9 cellular contexts compared by ENCODE assay signal in the genomic region with DNA sequence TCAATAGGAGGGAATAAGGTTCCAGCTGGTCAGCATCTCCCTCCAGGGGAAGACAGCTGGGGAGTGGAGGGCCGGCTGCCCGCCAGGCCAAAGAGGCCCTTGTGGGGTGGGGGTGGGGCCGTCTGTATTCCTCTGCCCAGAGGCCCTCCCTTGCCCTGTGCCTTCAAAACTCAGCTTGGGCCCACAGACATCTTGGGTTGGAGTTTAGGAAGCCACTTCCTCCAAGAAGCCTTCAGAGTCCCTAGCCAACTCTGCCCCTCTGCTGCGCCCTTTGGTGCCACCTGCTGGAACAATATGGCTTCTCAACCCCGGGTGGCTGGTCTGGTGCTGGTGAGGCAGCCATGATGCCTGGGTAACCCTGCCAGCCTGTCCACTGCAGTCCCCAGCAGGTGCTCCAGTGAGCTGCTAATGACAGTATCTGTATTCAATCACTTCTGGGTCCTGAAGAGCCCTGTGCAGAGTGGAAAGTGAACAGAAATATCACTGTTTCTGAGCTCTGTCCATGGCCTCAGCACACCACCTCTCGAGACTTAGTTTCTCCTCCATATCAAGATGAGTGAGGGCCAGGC. TPM values are rescaled to one million over a fixed set of nuclear protein-coding genes. Genes with fewer than 3 reads are reported as not detected.
DNase-seq lines count a peak whose midpoint lies in the region; ATAC-seq and TF ChIP-seq lines count a peak whose summit lies in the region.
"Had no signal": no experiment of that assay in that cellular context is flagged by ENCODE, and none has a peak within 500 bp of the region (broad histone marks: within the 10 kb centered on the region; RNA-seq: fewer than 3 reads in every experiment).

No MANE protein-coding gene starts in this region.

- no peaks in the 10 kb centered on the region for H3K4me1 ChIP-seq in neural progenitor cell

- no peaks in the 10 kb centered on the region for H3F3A ChIP-seq in neural progenitor cell (ENCODE audit: low read depth)

- H4K20me1 ChIP-seq in neural progenitor cell (ENCODE audit: low read depth), result peaks cover 6% of the 10 kb centered on the region

- no peak overlapping the region for H3K9ac ChIP-seq in neural progenitor cell

- H3K36me3 ChIP-seq in neural progenitor cell, result no peaks in the 10 kb centered on the region

- no peaks in the 10 kb centered on the region for H3K27me3 Mint-ChIP-seq in neural progenitor cell (ENCODE audit: insufficient read depth, low read depth)

- H3K4me2 ChIP-seq in neural progenitor cell, result no peak overlapping the region

- H3K4me1 Mint-ChIP-seq in neural progenitor cell, result peaks cover 9% of the 10 kb centered on the region

- no peaks in the 10 kb centered on the region for H3K79me2 ChIP-seq in neural progenitor cell (ENCODE audit: low read depth)

- peaks cover 10% of the 10 kb centered on the region for H3K36me3 Mint-ChIP-seq in neural progenitor cell

- DNase-seq in EL (peak; percentile 55), KG1 (lab: John Stamatoyannopoulos, UW) (peak; percentile 24), neural progenitor cell (ENCODE audit: low spot score) (no peak)
- peak; percentile 66 to 70 for DNase-seq in activated CD4-positive, alpha-beta T cell treated with anti-CD3 and anti-CD28 coated beads for 24 hours (ENCODE audit: low read depth in 2 of 2)
- peak; percentile 33 for DNase-seq in effector CD4-positive, alpha-beta T cell

- H3K4me3 Mint-ChIP-seq in neural progenitor cell, result no peak overlapping the region

- no peak overlapping the region for H3K27ac ChIP-seq in neural progenitor cell
- H3K27ac ChIP-seq: thoracic aorta had no signal

- peak; percentile 36 for TF ChIP-seq CTCF in neural progenitor cell (IDR thresholded peaks at IDR 0.05)

- no peak overlapping the region for H2AFZ ChIP-seq in neural progenitor cell (replicated peaks)

- ATAC-seq in GM18870 (IDR thresholded peaks at IDR 0.05; ENCODE audit: unreplicated experiment), result no peak
- no peak for ATAC-seq in GM18861 (IDR thresholded peaks at IDR 0.05; ENCODE audit: unreplicated experiment)
- no peak for ATAC-seq in GM19455 (IDR thresholded peaks at IDR 0.05; ENCODE audit: unreplicated experiment)

- no peaks in the 10 kb centered on the region for H3K9me3 ChIP-seq in neural progenitor cell (ENCODE audit: low read depth)
- H3K9me3 ChIP-seq: thoracic aorta had no signal

- H3K4me3 ChIP-seq in neural progenitor cell, result no peak overlapping the region
- H3K4me3 ChIP-seq: thoracic aorta had no signal

- H3K27ac Mint-ChIP-seq in neural progenitor cell, result no peak overlapping the region

- H3K27me3 ChIP-seq in neural progenitor cell, result no peaks in the 10 kb centered on the region

- H3K9me3 Mint-ChIP-seq in neural progenitor cell, result no peaks in the 10 kb centered on the region

RNA-seq across cellular contexts. Expression of gene HSD11B2, which starts 16.7 kb away (rescaled TPM):
- total RNA-seq in neural progenitor cell (ENCODE audit: low replicate concordance), result 1.6 TPM in 1 of 2 replicates, not detected in the other
- total RNA-seq: thoracic aorta had no signal

RNA-seq across cellular contexts. Expression of gene ZDHHC1, which starts 31.3 kb away (rescaled TPM):
- total RNA-seq in neural progenitor cell (ENCODE audit: low replicate concordance), result 1.5 and 2.2 TPM in 2 replicates

RNA-seq across cellular contexts. Expression of gene ATP6V0D1, which starts 33.4 kb away (rescaled TPM):
- 29.7 and 42.0 TPM in 2 replicates for total RNA-seq in neural progenitor cell (ENCODE audit: low replicate concordance)

RNA-seq across cellular contexts. Expression of gene AGRP, which starts 35.8 kb away (rescaled TPM):
- not detected in 2 replicates for total RNA-seq in neural progenitor cell (ENCODE audit: low replicate concordance)
- total RNA-seq: thoracic aorta had no signal

RNA-seq across cellular contexts. Expression of gene TPPP3, which starts 54.3 kb away (rescaled TPM):
- total RNA-seq in neural progenitor cell (ENCODE audit: low replicate concordance), result 0.96 TPM in 1 of 2 replicates, not detected in the other
